1 cellular context compared by ENCODE assay signal in genomic region chr15:41795996-41796395, GRCh38.
TF ChIP-seq lines count a peak whose summit lies in the region.

No MANE protein-coding gene starts in this region.

TF ChIP-seq in K562, 482 proteins besides CTCF, POLR2A, EP300 and RAD21:
- TF ChIP-seq MAFF (IDR thresholded peaks at IDR 0.05; ENCODE audit: low read length), result peak; percentile 60
- TF ChIP-seq MAFG (tag; conservative IDR thresholded peaks at IDR 0.05), result peak; percentile 61
- no peak for TF ChIP-seq BCL6 (CRISPR knock-in tag; IDR thresholded peaks at IDR 0.05)
- TF ChIP-seq ADNP (tag; IDR thresholded peaks at IDR 0.05), result no peak
- TF ChIP-seq PPARD (CRISPR knock-in tag; IDR thresholded peaks at IDR 0.05), result no peak
- no peak for TF ChIP-seq SREBF1 (IDR thresholded peaks at IDR 0.05; ENCODE audit: borderline replicate concordance, low read depth, low read length)
- peak; percentile 79 for TF ChIP-seq C11orf30 (IDR thresholded peaks at IDR 0.05; ENCODE audit: low read depth)
- no peak for TF ChIP-seq ZNF282 (CRISPR knock-in tag; IDR thresholded peaks at IDR 0.05)
- TF ChIP-seq MAFK (IDR thresholded peaks at IDR 0.05; ENCODE audit: low read length), result peak; percentile 72
- peak; percentile 85 for TF ChIP-seq ZNF316 (IDR thresholded peaks at IDR 0.05)
- TF ChIP-seq HLTF (IDR thresholded peaks at IDR 0.05), result no peak
